6 cellular contexts compared by ENCODE assay signal in the genomic region with DNA sequence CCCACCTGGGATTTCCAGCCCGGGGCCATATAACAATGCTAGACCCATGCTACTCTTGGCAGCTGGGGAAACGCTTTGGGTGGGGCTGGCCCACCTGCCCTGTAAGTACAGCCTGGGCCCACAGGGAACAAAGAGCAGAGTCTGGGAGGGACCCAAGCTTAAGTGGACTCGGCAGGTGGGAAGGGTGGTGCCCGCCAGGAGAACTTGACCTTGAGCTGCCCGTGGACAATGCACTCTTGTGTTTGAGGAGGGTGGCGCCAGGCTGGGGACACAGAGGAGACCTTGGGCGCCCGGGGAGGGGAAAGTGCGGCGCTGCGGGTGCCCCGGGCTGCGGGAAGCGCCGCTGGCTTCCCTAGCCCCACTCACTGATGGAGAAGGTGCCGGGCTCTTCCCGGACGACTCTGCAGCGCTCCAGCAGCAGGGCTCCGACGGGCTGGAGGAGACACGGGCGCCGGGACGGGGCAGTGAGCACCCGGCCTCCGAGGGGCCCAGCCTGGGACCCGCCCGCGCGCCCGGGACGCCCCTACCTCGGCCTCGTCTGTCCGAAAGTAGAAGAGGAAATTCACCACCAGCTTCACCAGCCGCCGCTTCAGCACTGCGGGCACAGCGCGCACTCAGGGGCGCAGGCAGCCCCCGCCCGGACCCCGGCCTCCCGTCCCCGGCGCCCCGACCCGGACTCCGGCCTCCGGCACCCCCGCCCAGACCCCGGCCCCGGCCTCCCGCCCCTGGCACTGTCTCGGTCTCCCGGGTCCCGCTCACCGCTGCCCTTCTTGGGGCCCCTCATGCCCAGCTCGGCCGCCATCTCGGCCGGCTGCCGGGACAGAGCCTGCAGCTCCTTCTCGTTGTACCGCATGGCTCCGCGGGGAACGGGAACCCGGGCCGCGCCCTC. TPM values are rescaled to one million over a fixed set of nuclear protein-coding genes. Genes with fewer than 3 reads are reported as not detected.
A peak's percentile ranks its signal among the peaks of the same experiment; 100 is the strongest.
DNase-seq lines count a peak whose midpoint lies in the region; ATAC-seq and TF ChIP-seq lines count a peak whose summit lies in the region.

No MANE protein-coding gene starts in this region.

- H3K27me3 ChIP-seq in iPS-20b (ENCODE audit: insufficient read depth, low read length), result no peaks in the 10 kb centered on the region

- no peaks in the 10 kb centered on the region for H3K36me3 Mint-ChIP-seq in T-helper 17 cell (ENCODE audit: low read depth)

- DNase-seq in T-helper 17 cell, result no peak
- DNase-seq in AG20443 (ENCODE audit: low spot score), result no peak

- peak overlapping the region; percentile 92 for H3K4me3 ChIP-seq in iPS-20b (ENCODE audit: low read length)

- H3K27ac ChIP-seq in iPS-20b (ENCODE audit: low read length), result no peak overlapping the region

- H3K4me3 Mint-ChIP-seq in T-helper 17 cell, result peak overlapping the region; percentile 96

- peaks cover 28% of the 10 kb centered on the region for H3K36me3 ChIP-seq in iPS-20b (ENCODE audit: insufficient read depth, low read depth, low read length)

- peak overlapping the region; percentile 91 for H3K27ac Mint-ChIP-seq in T-helper 17 cell

- peaks cover 20% of the 10 kb centered on the region for H3K4me1 ChIP-seq in iPS-20b (ENCODE audit: insufficient read depth, low read length)

- H3K27me3 Mint-ChIP-seq in T-helper 17 cell, result no peaks in the 10 kb centered on the region

- TF ChIP-seq POLR2A in GM18505 (IDR thresholded peaks at IDR 0.05; ENCODE audit: borderline replicate concordance, extremely low read depth, insufficient read depth, insufficient read length), result peak; percentile 75

- H3K4me1 Mint-ChIP-seq in T-helper 17 cell, result peaks cover 47% of the 10 kb centered on the region

- peak overlapping the region; percentile 94 for H3K9ac ChIP-seq in iPS-20b (ENCODE audit: low read depth, low read length)

- H3K9me3 ChIP-seq in T-helper 17 cell (ENCODE audit: control insufficient read depth, low read length, poor library complexity, severe bottlenecking), result no peaks in the 10 kb centered on the region
- no peaks in the 10 kb centered on the region for H3K9me3 ChIP-seq in iPS-20b (ENCODE audit: insufficient read depth, low read depth, low read length)

- ATAC-seq in GM18505 (IDR thresholded peaks at IDR 0.05; ENCODE audit: unreplicated experiment) (peak; percentile 21), HG03045 (IDR thresholded peaks at IDR 0.05; ENCODE audit: unreplicated experiment) (peak; percentile 15), T-helper 17 cell (no peak), GM18519 (IDR thresholded peaks at IDR 0.05; ENCODE audit: low FRiP score, unreplicated experiment) (no peak)

RNA-seq across cellular contexts. Expression of a gene that starts 0.5 kb away (rescaled TPM):
- 10 to 100 TPM; 38.6 to 40.2 TPM for total RNA-seq in T-helper 17 cell

RNA-seq across cellular contexts. Expression of a gene that starts 1.0 kb away (rescaled TPM):
- total RNA-seq in T-helper 17 cell, result 100 to 1,000 TPM; 119 to 135 TPM

RNA-seq across cellular contexts. Expression of a gene that starts 13.5 kb away (rescaled TPM):
- 1 to 10 TPM in 1 of 2 donors, under 1 TPM in 1; 0.50 to 2.7 TPM for total RNA-seq in T-helper 17 cell

RNA-seq across cellular contexts. Expression of a gene that starts 20.6 kb away (rescaled TPM):
- 1 to 10 TPM in 1 of 2 donors, under 1 TPM in 1; 0.55 to 1.0 TPM for total RNA-seq in T-helper 17 cell

RNA-seq across cellular contexts. Expression of a gene that starts 46.3 kb away (rescaled TPM):
- not detected for total RNA-seq in T-helper 17 cell

Comparison
In these comparisons a context has a peak if more than half of its experiments do, and no peak if none do; other contexts are left out.
1. ATAC-seq: peak in GM18505 (single experiment) and HG03045 (single experiment); none in T-helper 17 cell (single experiment) and GM18519 (single experiment).